ENCODE assay signal across 1 cellular context in the genomic region with DNA sequence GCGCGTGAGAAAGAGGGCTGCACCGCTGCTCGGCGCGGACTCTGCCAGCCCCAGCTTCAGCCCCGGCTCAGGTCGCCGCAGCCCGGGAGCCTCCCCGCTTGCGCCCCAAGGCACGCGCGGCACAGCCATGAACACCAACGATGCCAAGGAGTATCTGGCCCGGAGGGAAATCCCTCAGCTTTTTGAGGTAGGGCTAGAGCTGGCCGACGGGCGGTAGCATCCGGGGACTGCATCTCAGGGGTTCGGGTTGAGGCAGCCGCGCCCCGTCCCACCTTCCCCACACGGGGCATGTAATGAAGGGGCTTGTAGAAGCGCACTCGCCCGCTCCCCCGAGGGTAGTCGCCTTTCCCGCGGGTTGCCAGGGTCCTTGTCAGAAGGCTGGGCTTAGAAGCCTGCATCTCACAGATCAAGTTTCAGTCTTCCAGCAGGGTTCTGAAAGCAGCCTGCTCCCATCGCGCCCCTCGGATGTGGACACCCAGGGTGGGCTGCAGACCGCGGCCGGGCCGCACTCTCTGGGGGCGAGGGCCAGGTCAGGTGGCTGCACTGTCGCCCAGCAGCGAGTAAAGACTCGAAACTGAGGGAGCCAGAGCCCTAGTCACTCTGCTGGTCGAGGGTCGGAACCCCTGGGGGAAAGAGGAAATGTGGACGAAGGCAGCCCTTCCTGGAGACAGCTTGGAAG.
TF ChIP-seq lines count a peak whose summit lies in the region.

No MANE protein-coding gene starts in this region.

TF ChIP-seq in GM12878, 131 proteins besides CTCF, POLR2A, EP300 and RAD21 (continued from another document):
- no peak for TF ChIP-seq ATF2 (IDR thresholded peaks at IDR 0.05; ENCODE audit: low read length)
- TF ChIP-seq SUZ12 (IDR thresholded peaks at IDR 0.05; ENCODE audit: unreplicated experiment): peak; percentile 17
- TF ChIP-seq JUND (IDR thresholded peaks at IDR 0.05; ENCODE audit: low read depth, low read length): no peak
